ENCODE assay signal across 1 cellular context in the genomic region with DNA sequence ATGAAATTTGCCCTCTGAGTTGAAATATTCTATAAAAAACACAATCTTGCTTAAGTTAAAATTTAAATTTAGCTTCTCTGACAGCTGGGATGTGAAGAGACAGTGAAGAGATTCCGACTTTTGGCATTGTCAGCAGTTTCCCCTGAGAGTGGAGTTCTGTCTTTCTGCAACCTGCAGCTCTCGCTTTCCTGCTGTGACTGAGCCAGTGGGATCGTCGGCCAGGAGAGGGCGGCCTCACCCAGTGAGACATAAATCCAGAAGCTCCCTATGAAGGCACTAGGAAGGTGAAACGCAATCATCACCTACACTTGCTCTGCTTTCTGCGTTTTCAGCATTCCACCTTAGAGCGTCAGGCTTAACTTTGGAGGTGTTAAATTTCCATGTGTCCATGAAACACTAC.
TF ChIP-seq lines count a peak whose summit lies in the region.

No MANE protein-coding gene starts in this region.

TF ChIP-seq in H1, 55 proteins besides CTCF, POLR2A, EP300 and RAD21:
- peak; percentile 92 for TF ChIP-seq MAFK (IDR thresholded peaks at IDR 0.05; ENCODE audit: low read depth, low read length)
- TF ChIP-seq SP1 (IDR thresholded peaks at IDR 0.05; ENCODE audit: low read depth, low read length), result no peak
TF ChIP-seq in H1: peak in this region for 1.
